Comparison of ENCODE assay signal across 8 cellular contexts in the genomic region with DNA sequence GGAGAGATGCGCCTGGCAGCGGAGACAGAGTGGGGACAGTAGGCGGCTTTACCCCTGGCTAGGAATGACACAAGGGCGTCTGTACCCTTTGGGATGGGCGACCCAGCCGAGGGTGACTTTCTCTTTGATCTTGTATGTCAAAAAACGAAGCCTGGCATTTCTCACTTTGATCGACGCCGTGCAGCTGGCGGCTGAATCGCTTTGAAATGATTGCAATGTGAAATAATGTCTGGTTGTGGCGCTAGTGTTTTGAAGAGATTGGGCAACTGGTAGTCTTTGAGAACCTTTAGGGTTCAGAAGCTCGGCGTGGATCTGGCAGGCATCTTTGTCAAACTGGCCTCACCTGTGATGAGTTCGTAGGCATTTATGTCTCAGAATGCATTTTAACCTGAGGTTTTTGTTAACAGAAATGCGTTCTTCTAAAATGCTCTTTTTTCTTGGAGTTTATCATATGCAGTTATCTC. TPM values are rescaled to one million over a fixed set of nuclear protein-coding genes. Genes with fewer than 3 reads are reported as not detected.
DNase-seq lines count a peak whose midpoint lies in the region; ATAC-seq and TF ChIP-seq lines count a peak whose summit lies in the region.

No MANE protein-coding gene starts in this region.

- H3K9me3 ChIP-seq in HCT116 (ENCODE audit: control insufficient read depth in 1 of 2, insufficient read depth in 1 of 2, low read depth in 1 of 2, low read length in 2 of 2), result no peaks in the 10 kb centered on the region

- POLR2A ChIA-PET in HCT116 (lab: Charles Lee), result interaction anchor here (0.7 to 2.4 kb wide), 5 partner anchors 10 to 264 kb away, joined by 3 to 18 read pairs (median 7); a partner anchor contains a TSS

- CTCF ChIA-PET in HCT116 (lab: Charles Lee), result interaction anchor here (0.6 to 2.4 kb wide), 24 partner anchors 9 to 656 kb away, joined by 3 to 33 read pairs (median 5); a partner anchor contains a TSS

- H3K9me3 Mint-ChIP-seq in activated naive CD4-positive, alpha-beta T cell treated with anti-CD3 and anti-CD28 coated beads, Interleukin-2, amount 50 U/mL, for 24 hours, result peaks cover 4% of the 10 kb centered on the region

- peaks cover 5% of the 10 kb centered on the region for H3K36me3 Mint-ChIP-seq in activated naive CD4-positive, alpha-beta T cell treated with anti-CD3 and anti-CD28 coated beads, Interleukin-2, amount 50 U/mL, for 24 hours

- H3K4me3 ChIP-seq in HCT116 (replicated peaks in 1 of 2; ENCODE audit: low read depth in 1 of 2, low read length in 2 of 2), result peak overlapping the region; percentile 88 to 89

- TF ChIP-seq CTCF in HCT116 (IDR thresholded peaks at IDR 0.05 in 2 of 3, conservative IDR thresholded peaks at IDR 0.05 in 1 of 3; ENCODE audit: borderline replicate concordance in 1 of 3, insufficient read depth in 1 of 3, low read depth in 2 of 3, low read length in 2 of 3), result no peak

- peak overlapping the region; percentile 92 for H3K9ac ChIP-seq in HCT116 (ENCODE audit: low read length)

- peak overlapping the region; percentile 87 for H3K4me3 Mint-ChIP-seq in activated naive CD4-positive, alpha-beta T cell treated with anti-CD3 and anti-CD28 coated beads, Interleukin-2, amount 50 U/mL, for 24 hours

- intact Hi-C loops in HCT116 (cut with micrococcal nuclease), result loop anchor here (1.0 to 10.0 kb wide), 5 partner anchors 222 to 576 kb away; a partner anchor contains a TSS

- no peak for TF ChIP-seq POLR2A in HCT116 (IDR thresholded peaks at IDR 0.05; ENCODE audit: borderline replicate concordance, extremely low read depth, insufficient read depth, insufficient read length)

- no peak for ATAC-seq in HCT116
- no peak for ATAC-seq in GM19324 (IDR thresholded peaks at IDR 0.05; ENCODE audit: low FRiP score, unreplicated experiment)

- TF ChIP-seq RAD21 in HCT116 (IDR thresholded peaks at IDR 0.05; ENCODE audit: low read depth), result no peak

- H4K20me1 ChIP-seq in HCT116 (ENCODE audit: insufficient read depth), result no peaks in the 10 kb centered on the region

- peaks cover 53% of the 10 kb centered on the region for H3K4me1 Mint-ChIP-seq in activated naive CD4-positive, alpha-beta T cell treated with anti-CD3 and anti-CD28 coated beads, Interleukin-2, amount 50 U/mL, for 24 hours

- H2AFZ ChIP-seq in HCT116 (ENCODE audit: low read depth, low read length, poor library complexity, severe bottlenecking), result no peak overlapping the region

- H3K36me3 ChIP-seq in HCT116 (ENCODE audit: control insufficient read depth in 1 of 2, insufficient read depth in 2 of 2, low read length in 2 of 2), result no peaks in the 10 kb centered on the region

- peaks cover 69% of the 10 kb centered on the region for H3K79me2 ChIP-seq in HCT116 (ENCODE audit: insufficient read depth, low read length)

- peak overlapping the region; percentile 87 for H3K27ac Mint-ChIP-seq in activated naive CD4-positive, alpha-beta T cell treated with anti-CD3 and anti-CD28 coated beads, Interleukin-2, amount 50 U/mL, for 24 hours

- H3K4me1 ChIP-seq in HCT116 (ENCODE audit: control insufficient read depth in 1 of 2, insufficient read depth in 2 of 2, low read length in 2 of 2), result peaks cover 30 to 40% of the 10 kb centered on the region in 2 experiments

- peak overlapping the region; percentile 87 for H3K4me2 ChIP-seq in HCT116 (ENCODE audit: low read length)

- no peaks in the 10 kb centered on the region for H3K27me3 Mint-ChIP-seq in activated naive CD4-positive, alpha-beta T cell treated with anti-CD3 and anti-CD28 coated beads, Interleukin-2, amount 50 U/mL, for 24 hours

- H3K9me2 ChIP-seq in HCT116 (ENCODE audit: insufficient read depth), result no peaks in the 10 kb centered on the region

- no TSS peak for BruUV-seq in HCT116 (replicated peaks; lab: Mats Ljungman, UMichigan)

- RAD21 ChIA-PET in HCT116 (lab: Charles Lee; ENCODE audit: low non-redundant PET in 1 of 2, low total read pairs in 2 of 2, uncharacterized antibody in 2 of 2, unreplicated experiment in 2 of 2), result interaction anchor here (0.6 to 1.8 kb wide), 9 partner anchors 8 to 576 kb away, joined by 3 to 6 read pairs (median 5); a partner anchor contains a TSS

- peak overlapping the region; percentile 100 for H3K27ac ChIP-seq in HCT116 (ENCODE audit: low read depth, low read length)

- no peaks in the 10 kb centered on the region for H3K27me3 ChIP-seq in HCT116 (ENCODE audit: insufficient read depth, low read length)

- DNase-seq in NCI-H2196 treated with DMSO at 0.1 percent for 48 hours (lab: John Stamatoyannopoulos, UW; ENCODE audit: unreplicated experiment) (peak; percentile 13), NCI-H2196 (lab: John Stamatoyannopoulos, UW; ENCODE audit: unreplicated experiment) (no peak), HCT116 (ENCODE audit: low read depth, low spot score) (no peak), NCI-H226 (peak; percentile 17), globus pallidus (ENCODE audit: low spot score) (peak; percentile 63), pons (ENCODE audit: low spot score) (peak; percentile 73)

TF ChIP-seq in HCT116, 20 proteins besides CTCF, POLR2A, EP300 and RAD21:
- TF ChIP-seq SIN3A (IDR thresholded peaks at IDR 0.05; ENCODE audit: low read depth) (peak; percentile 51; the same call in 1 of the 2 replicates), CEBPB (IDR thresholded peaks at IDR 0.05; ENCODE audit: low read depth) (no peak; the same call in 1 of the 2 replicates), CBX3 (IDR thresholded peaks at IDR 0.05; ENCODE audit: low read depth) (no peak), EZH2phosphoT487 (IDR thresholded peaks at IDR 0.05; ENCODE audit: borderline replicate concordance) (no peak), ZFX (IDR thresholded peaks at IDR 0.05) (no peak), TCF7L2 (IDR thresholded peaks at IDR 0.05; ENCODE audit: borderline replicate concordance, extremely low read depth, insufficient read depth, insufficient read length) (peak; percentile 93), EZH2 (IDR thresholded peaks at IDR 0.05) (no peak), FOSL1 (IDR thresholded peaks at IDR 0.05; ENCODE audit: low read depth) (peak; percentile 15; the same call in 1 of the 2 replicates), YY1 (IDR thresholded peaks at IDR 0.05; ENCODE audit: extremely low read depth, insufficient replicate concordance, low read depth, low read length) (no peak), SRF (IDR thresholded peaks at IDR 0.05; ENCODE audit: low read depth) (no peak), POLR2AphosphoS5 (IDR thresholded peaks at IDR 0.05; ENCODE audit: low read depth, low read length) (no peak)
- TF ChIP-seq, protein P1, sequence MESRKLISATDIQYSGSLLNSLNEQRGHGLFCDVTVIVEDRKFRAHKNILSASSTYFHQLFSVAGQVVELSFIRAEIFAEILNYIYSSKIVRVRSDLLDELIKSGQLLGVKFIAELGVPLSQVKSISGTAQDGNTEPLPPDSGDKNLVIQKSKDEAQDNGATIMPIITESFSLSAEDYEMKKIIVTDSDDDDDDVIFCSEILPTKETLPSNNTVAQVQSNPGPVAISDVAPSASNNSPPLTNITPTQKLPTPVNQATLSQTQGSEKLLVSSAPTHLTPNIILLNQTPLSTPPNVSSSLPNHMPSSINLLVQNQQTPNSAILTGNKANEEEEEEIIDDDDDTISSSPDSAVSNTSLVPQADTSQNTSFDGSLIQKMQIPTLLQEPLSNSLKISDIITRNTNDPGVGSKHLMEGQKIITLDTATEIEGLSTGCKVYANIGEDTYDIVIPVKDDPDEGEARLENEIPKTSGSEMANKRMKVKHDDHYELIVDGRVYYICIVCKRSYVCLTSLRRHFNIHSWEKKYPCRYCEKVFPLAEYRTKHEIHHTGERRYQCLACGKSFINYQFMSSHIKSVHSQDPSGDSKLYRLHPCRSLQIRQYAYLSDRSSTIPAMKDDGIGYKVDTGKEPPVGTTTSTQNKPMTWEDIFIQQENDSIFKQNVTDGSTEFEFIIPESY (IDR thresholded peaks at IDR 0.05; ENCODE audit: extremely low read depth, insufficient replicate concordance, low read length), result no peak
TF ChIP-seq in HCT116: peak in this region for 3.

RNA-seq across cellular contexts. Expression of a gene that starts 1.0 kb away (rescaled TPM):
- 48.8 TPM for total RNA-seq in HCT116 (2021; ENCODE audit: unreplicated experiment)
- polyA plus RNA-seq in HCT116 (2012), result 40.5 and 44.9 TPM in 2 replicates

Comparison
In these comparisons a context has a peak if more than half of its experiments do, and no peak if none do; other contexts are left out.
1. DNase-seq: peak in NCI-H2196 treated with DMSO at 0.1 percent for 48 hours (single experiment), NCI-H226 (single experiment), globus pallidus (single experiment) and pons (single experiment); none in NCI-H2196 (single experiment) and HCT116 (single experiment).